In the genomic region with DNA sequence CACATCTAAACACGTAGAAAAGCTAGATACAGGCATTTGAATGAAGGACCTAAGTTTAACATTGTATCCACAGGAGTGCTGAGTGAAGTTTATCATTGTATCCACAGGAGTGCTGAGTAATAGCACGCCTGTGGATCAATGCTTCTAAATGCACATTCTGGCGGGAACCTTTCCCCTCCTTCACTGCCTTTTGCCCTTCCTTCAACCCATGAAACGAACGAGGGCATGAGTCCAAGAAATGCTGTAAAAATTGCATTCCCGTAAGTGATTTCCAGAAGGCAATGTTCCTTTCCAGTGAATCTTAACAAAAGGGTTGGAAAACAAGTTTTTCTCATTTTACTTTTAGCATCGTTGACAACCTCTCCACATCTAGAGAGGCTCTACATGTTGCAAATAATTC, we compare ENCODE assay signal across 23 cellular contexts.
"Had no signal": no experiment of that assay in that cellular context is flagged by ENCODE, and none has a peak within 500 bp of the region (broad histone marks: within the 10 kb centered on the region; RNA-seq: fewer than 3 reads in every experiment).

No MANE protein-coding gene starts in this region.

- H3K9me3 ChIP-seq: adrenal gland, gastrocnemius medialis, left lung, transverse colon had no signal

- H3K27me3 ChIP-seq: adrenal gland, dorsolateral prefrontal cortex, gastrocnemius medialis, left lung, transverse colon had no signal

- H3K4me1 Mint-ChIP-seq: activated B cell treated with CpG ODN at 0.5 μM for 24 hours, mesothelial cell of epicardium, nephron progenitor cell had no signal

- ATAC-seq: activated CD8-positive, alpha-beta T cell treated with anti-CD3 and anti-CD28 coated beads for 36 hours; activated T-cell treated with anti-CD3 and anti-CD28 coated beads, Interleukin-2, amount 50 U/mL, for 4 hours; gastrocnemius medialis; left lung; T-cell had no signal

- H3K4me1 ChIP-seq: adrenal gland, gastrocnemius medialis, left lung, transverse colon had no signal

- H3K9me3 Mint-ChIP-seq: activated B cell treated with CpG ODN at 0.5 μM for 24 hours; activated CD8-positive, alpha-beta T cell treated with anti-CD3 and anti-CD28 coated beads for 36 hours; activated T-cell treated with anti-CD3 and anti-CD28 coated beads, Interleukin-2, amount 50 U/mL, for 4 hours; mesothelial cell of epicardium; nephron progenitor cell; T-cell had no signal

- H3K4me3 Mint-ChIP-seq: activated B cell treated with CpG ODN at 0.5 μM for 24 hours; activated CD8-positive, alpha-beta T cell treated with anti-CD3 and anti-CD28 coated beads for 36 hours; activated T-cell treated with anti-CD3 and anti-CD28 coated beads, Interleukin-2, amount 50 U/mL, for 4 hours; mesothelial cell of epicardium; nephron progenitor cell; T-cell had no signal

- H3K27ac Mint-ChIP-seq: activated B cell treated with CpG ODN at 0.5 μM for 24 hours; activated CD8-positive, alpha-beta T cell treated with anti-CD3 and anti-CD28 coated beads for 36 hours; mesothelial cell of epicardium; nephron progenitor cell; T-cell had no signal

- H3K27ac ChIP-seq: adrenal gland, gastrocnemius medialis, left lung, transverse colon had no signal

- H3K27me3 Mint-ChIP-seq: activated B cell treated with CpG ODN at 0.5 μM for 24 hours; activated CD8-positive, alpha-beta T cell treated with anti-CD3 and anti-CD28 coated beads for 36 hours; T-cell had no signal

- H3K4me3 ChIP-seq: adrenal gland, dorsolateral prefrontal cortex, gastrocnemius medialis, left lung, transverse colon had no signal

- DNase-seq: activated B cell treated with CpG ODN at 0.5 μM for 24 hours; activated CD4-positive, alpha-beta T cell treated with anti-CD3 and anti-CD28 coated beads for 48 hours; activated CD8-positive, alpha-beta T cell treated with anti-CD3 and anti-CD28 coated beads for 36 hours; activated effector memory CD4-positive, alpha-beta T cell treated with Interleukin-2 at 50 U/mL for 16 hours; activated naive CD4-positive, alpha-beta T cell treated with anti-CD3 and anti-CD28 coated beads, Interleukin-2, amount 50 U/mL, for 16 hours; activated T-cell treated with anti-CD3 and anti-CD28 coated beads, Interleukin-2, amount 50 U/mL, for 4 hours; adrenal gland; dorsolateral prefrontal cortex; gastrocnemius medialis; head of caudate nucleus; kidney; left lung; nephron progenitor cell; nucleus accumbens; posterior cingulate gyrus; retina; stimulated activated CD4-positive, alpha-beta T cell treated with anti-CD3 and anti-CD28 coated beads, Interleukin-12 subunit alpha, Interleukin-12 subunit beta, amount 100 ng/mL, for 4 hours; stimulated activated CD4-positive, alpha-beta T cell treated with anti-CD3 and anti-CD28 coated beads, Interleukin-1b, Interleukin-23, amount 100 ng/mL, for 48 hours; stimulated activated naive CD4-positive, alpha-beta T cell treated with Interleukin-2 at 50 U/mL for 16 hours; substantia nigra; T-cell; transverse colon had no signal
